ENCODE assay signal across 1 cellular context in genomic region chr16:89490386-89491237, GRCh38.
A peak's percentile ranks its signal among the peaks of the same experiment; 100 is the strongest.
TF ChIP-seq lines count a peak whose summit lies in the region.

Gene ANKRD11 (minus strand): TSS chr16:89490561. CDS start chr16:89317019, 173,542 bp downstream.

TF ChIP-seq in HepG2, 621 proteins besides CTCF, POLR2A, EP300 and RAD21 (continued from another document and continues in another):
- TF ChIP-seq, protein P1, sequence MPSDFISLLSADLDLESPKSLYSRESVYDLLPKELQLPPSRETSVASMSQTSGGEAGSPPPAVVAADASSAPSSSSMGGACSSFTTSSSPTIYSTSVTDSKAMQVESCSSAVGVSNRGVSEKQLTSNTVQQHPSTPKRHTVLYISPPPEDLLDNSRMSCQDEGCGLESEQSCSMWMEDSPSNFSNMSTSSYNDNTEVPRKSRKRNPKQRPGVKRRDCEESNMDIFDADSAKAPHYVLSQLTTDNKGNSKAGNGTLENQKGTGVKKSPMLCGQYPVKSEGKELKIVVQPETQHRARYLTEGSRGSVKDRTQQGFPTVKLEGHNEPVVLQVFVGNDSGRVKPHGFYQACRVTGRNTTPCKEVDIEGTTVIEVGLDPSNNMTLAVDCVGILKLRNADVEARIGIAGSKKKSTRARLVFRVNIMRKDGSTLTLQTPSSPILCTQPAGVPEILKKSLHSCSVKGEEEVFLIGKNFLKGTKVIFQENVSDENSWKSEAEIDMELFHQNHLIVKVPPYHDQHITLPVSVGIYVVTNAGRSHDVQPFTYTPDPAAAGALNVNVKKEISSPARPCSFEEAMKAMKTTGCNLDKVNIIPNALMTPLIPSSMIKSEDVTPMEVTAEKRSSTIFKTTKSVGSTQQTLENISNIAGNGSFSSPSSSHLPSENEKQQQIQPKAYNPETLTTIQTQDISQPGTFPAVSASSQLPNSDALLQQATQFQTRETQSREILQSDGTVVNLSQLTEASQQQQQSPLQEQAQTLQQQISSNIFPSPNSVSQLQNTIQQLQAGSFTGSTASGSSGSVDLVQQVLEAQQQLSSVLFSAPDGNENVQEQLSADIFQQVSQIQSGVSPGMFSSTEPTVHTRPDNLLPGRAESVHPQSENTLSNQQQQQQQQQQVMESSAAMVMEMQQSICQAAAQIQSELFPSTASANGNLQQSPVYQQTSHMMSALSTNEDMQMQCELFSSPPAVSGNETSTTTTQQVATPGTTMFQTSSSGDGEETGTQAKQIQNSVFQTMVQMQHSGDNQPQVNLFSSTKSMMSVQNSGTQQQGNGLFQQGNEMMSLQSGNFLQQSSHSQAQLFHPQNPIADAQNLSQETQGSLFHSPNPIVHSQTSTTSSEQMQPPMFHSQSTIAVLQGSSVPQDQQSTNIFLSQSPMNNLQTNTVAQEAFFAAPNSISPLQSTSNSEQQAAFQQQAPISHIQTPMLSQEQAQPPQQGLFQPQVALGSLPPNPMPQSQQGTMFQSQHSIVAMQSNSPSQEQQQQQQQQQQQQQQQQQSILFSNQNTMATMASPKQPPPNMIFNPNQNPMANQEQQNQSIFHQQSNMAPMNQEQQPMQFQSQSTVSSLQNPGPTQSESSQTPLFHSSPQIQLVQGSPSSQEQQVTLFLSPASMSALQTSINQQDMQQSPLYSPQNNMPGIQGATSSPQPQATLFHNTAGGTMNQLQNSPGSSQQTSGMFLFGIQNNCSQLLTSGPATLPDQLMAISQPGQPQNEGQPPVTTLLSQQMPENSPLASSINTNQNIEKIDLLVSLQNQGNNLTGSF (CRISPR knock-in tag; IDR thresholded peaks at IDR 0.05) = peak; percentile 65; the same call in 1 of the 2 replicates
- peak; percentile 75; the same call in 1 of the 2 replicates for TF ChIP-seq HOXD1 (CRISPR knock-in tag; IDR thresholded peaks at IDR 0.05)
- peak; percentile 92 for TF ChIP-seq HNRNPLL (IDR thresholded peaks at IDR 0.05; ENCODE audit: low read depth, low read length, poor library complexity, severe bottlenecking)
- TF ChIP-seq NCOA2 (CRISPR knock-in tag; IDR thresholded peaks at IDR 0.05) = peak; percentile 16; the same call in 1 of the 2 replicates
- TF ChIP-seq ZNF543 (CRISPR knock-in tag; IDR thresholded peaks at IDR 0.05) = peak; percentile 69; the same call in 1 of the 2 replicates
- TF ChIP-seq ZBTB38 (CRISPR knock-in tag; IDR thresholded peaks at IDR 0.05) = peak; percentile 47
- TF ChIP-seq PRPF4 (IDR thresholded peaks at IDR 0.05; ENCODE audit: low read depth, low read length, poor library complexity, severe bottlenecking) = no peak
- TF ChIP-seq FOXK1 (CRISPR knock-in tag; IDR thresholded peaks at IDR 0.05; ENCODE audit: borderline replicate concordance, low read depth) = peak; percentile 98
- TF ChIP-seq SIX1 (CRISPR knock-in tag; IDR thresholded peaks at IDR 0.05; ENCODE audit: borderline replicate concordance) = peak; percentile 66; the same call in 1 of the 2 replicates
- TF ChIP-seq CBX1 (IDR thresholded peaks at IDR 0.05; ENCODE audit: low read depth) = no peak
- TF ChIP-seq ARNTL (CRISPR knock-in tag; IDR thresholded peaks at IDR 0.05) = peak; percentile 35; the same call in 1 of the 2 replicates
- TF ChIP-seq CENPT (CRISPR knock-in tag; IDR thresholded peaks at IDR 0.05; ENCODE audit: low read depth) = no peak
- TF ChIP-seq ZNF44 (CRISPR knock-in tag; IDR thresholded peaks at IDR 0.05) = peak; percentile 98
- no peak for TF ChIP-seq TSC22D2 (CRISPR knock-in tag; IDR thresholded peaks at IDR 0.05; ENCODE audit: borderline replicate concordance)
- TF ChIP-seq ZNF501 (CRISPR knock-in tag; IDR thresholded peaks at IDR 0.05) = peak; percentile 96
- no peak for TF ChIP-seq NPAS2 (CRISPR knock-in tag; IDR thresholded peaks at IDR 0.05; ENCODE audit: borderline replicate concordance)
- peak; percentile 70; the same call in 1 of the 2 replicates for TF ChIP-seq ZNF350 (CRISPR knock-in tag; IDR thresholded peaks at IDR 0.05; ENCODE audit: borderline replicate concordance, low read depth)
- peak; percentile 98 for TF ChIP-seq NFYB (CRISPR knock-in tag; IDR thresholded peaks at IDR 0.05)
- no peak for TF ChIP-seq THAP8 (CRISPR knock-in tag; IDR thresholded peaks at IDR 0.05; ENCODE audit: borderline replicate concordance)
- TF ChIP-seq ZNF282 (IDR thresholded peaks at IDR 0.05; ENCODE audit: partially characterized antibody) = no peak
- TF ChIP-seq ZNF558 (CRISPR knock-in tag; IDR thresholded peaks at IDR 0.05; ENCODE audit: borderline replicate concordance) = no peak; the same call in 1 of the 2 replicates
- TF ChIP-seq IRF2 (CRISPR knock-in tag; IDR thresholded peaks at IDR 0.05) = peak; percentile 79
- TF ChIP-seq ZNF740 (CRISPR knock-in tag; IDR thresholded peaks at IDR 0.05) = no peak; the same call in 1 of the 2 replicates
- TF ChIP-seq CCAR2 (optimal IDR thresholded peaks at IDR 0.05; ENCODE audit: low read depth, low read length) = no peak
- no peak for TF ChIP-seq ZNF652 (CRISPR knock-in tag; IDR thresholded peaks at IDR 0.05; ENCODE audit: borderline replicate concordance, low read depth)
- TF ChIP-seq TBP (CRISPR knock-in tag; IDR thresholded peaks at IDR 0.05) = 0 out of 2 replicates have a peak, but pooled peaks have one; percentile 83
- peak in 1 of 2 experiments; percentile 88; a peak in 2 of 4 replicates for TF ChIP-seq KLF16 (CRISPR knock-in tag; IDR thresholded peaks at IDR 0.05)
- TF ChIP-seq SNAPC2 (CRISPR knock-in tag; IDR thresholded peaks at IDR 0.05) = 0 out of 2 replicates have a peak, but pooled peaks have one; percentile 22
- no peak for TF ChIP-seq KAT2B (IDR thresholded peaks at IDR 0.05; ENCODE audit: borderline replicate concordance, low read depth, low read length)
- no peak; the same call in none of the 2 replicates for TF ChIP-seq FOXA3 (CRISPR knock-in tag; IDR thresholded peaks at IDR 0.05)
- TF ChIP-seq, protein P2, sequence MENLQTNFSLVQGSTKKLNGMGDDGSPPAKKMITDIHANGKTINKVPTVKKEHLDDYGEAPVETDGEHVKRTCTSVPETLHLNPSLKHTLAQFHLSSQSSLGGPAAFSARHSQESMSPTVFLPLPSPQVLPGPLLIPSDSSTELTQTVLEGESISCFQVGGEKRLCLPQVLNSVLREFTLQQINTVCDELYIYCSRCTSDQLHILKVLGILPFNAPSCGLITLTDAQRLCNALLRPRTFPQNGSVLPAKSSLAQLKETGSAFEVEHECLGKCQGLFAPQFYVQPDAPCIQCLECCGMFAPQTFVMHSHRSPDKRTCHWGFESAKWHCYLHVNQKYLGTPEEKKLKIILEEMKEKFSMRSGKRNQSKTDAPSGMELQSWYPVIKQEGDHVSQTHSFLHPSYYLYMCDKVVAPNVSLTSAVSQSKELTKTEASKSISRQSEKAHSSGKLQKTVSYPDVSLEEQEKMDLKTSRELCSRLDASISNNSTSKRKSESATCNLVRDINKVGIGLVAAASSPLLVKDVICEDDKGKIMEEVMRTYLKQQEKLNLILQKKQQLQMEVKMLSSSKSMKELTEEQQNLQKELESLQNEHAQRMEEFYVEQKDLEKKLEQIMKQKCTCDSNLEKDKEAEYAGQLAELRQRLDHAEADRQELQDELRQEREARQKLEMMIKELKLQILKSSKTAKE (CRISPR knock-in tag; IDR thresholded peaks at IDR 0.05; ENCODE audit: borderline replicate concordance) = no peak
- no peak for TF ChIP-seq ZNF335 (CRISPR knock-in tag; IDR thresholded peaks at IDR 0.05)
- TF ChIP-seq, protein P3, sequence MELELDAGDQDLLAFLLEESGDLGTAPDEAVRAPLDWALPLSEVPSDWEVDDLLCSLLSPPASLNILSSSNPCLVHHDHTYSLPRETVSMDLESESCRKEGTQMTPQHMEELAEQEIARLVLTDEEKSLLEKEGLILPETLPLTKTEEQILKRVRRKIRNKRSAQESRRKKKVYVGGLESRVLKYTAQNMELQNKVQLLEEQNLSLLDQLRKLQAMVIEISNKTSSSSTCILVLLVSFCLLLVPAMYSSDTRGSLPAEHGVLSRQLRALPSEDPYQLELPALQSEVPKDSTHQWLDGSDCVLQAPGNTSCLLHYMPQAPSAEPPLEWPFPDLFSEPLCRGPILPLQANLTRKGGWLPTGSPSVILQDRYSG (CRISPR knock-in tag; IDR thresholded peaks at IDR 0.05) = no peak
- TF ChIP-seq THRA (CRISPR knock-in tag; IDR thresholded peaks at IDR 0.05; ENCODE audit: borderline replicate concordance) = peak; percentile 40
- TF ChIP-seq, protein P4, sequence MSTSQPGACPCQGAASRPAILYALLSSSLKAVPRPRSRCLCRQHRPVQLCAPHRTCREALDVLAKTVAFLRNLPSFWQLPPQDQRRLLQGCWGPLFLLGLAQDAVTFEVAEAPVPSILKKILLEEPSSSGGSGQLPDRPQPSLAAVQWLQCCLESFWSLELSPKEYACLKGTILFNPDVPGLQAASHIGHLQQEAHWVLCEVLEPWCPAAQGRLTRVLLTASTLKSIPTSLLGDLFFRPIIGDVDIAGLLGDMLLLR (CRISPR knock-in tag; IDR thresholded peaks at IDR 0.05) = no peak; the same call in none of the 2 replicates
- TF ChIP-seq AKNA (CRISPR knock-in tag; IDR thresholded peaks at IDR 0.05; ENCODE audit: borderline replicate concordance) = no peak
- no peak for TF ChIP-seq ZNF207 (IDR thresholded peaks at IDR 0.05; ENCODE audit: borderline replicate concordance)
- TF ChIP-seq SETDB1 (CRISPR knock-in tag; IDR thresholded peaks at IDR 0.05; ENCODE audit: borderline replicate concordance) = no peak
- TF ChIP-seq, protein P5, sequence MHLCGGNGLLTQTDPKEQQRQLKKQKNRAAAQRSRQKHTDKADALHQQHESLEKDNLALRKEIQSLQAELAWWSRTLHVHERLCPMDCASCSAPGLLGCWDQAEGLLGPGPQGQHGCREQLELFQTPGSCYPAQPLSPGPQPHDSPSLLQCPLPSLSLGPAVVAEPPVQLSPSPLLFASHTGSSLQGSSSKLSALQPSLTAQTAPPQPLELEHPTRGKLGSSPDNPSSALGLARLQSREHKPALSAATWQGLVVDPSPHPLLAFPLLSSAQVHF (CRISPR knock-in tag; IDR thresholded peaks at IDR 0.05) = no peak
- no peak for TF ChIP-seq PHB2 (IDR thresholded peaks at IDR 0.05; ENCODE audit: partially characterized antibody)
- TF ChIP-seq TAF15 (IDR thresholded peaks at IDR 0.05; ENCODE audit: low read depth, low read length, poor library complexity, severe bottlenecking) = no peak
- TF ChIP-seq BCL6 (CRISPR knock-in tag; IDR thresholded peaks at IDR 0.05) = peak; percentile 45
- no peak for TF ChIP-seq DPF2 (CRISPR knock-in tag; IDR thresholded peaks at IDR 0.05; ENCODE audit: borderline replicate concordance, low read depth)
- TF ChIP-seq, protein P6, sequence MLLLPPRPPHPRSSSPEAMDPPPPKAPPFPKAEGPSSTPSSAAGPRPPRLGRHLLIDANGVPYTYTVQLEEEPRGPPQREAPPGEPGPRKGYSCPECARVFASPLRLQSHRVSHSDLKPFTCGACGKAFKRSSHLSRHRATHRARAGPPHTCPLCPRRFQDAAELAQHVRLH (CRISPR knock-in tag; IDR thresholded peaks at IDR 0.05; ENCODE audit: borderline replicate concordance, low read depth) = peak; percentile 61; the same call in 1 of the 2 replicates
- TF ChIP-seq ZIK1 (CRISPR knock-in tag; IDR thresholded peaks at IDR 0.05; ENCODE audit: borderline replicate concordance, low read depth) = peak; percentile 71; the same call in 1 of the 2 replicates
- peak; percentile 12; the same call in 1 of the 2 replicates for TF ChIP-seq ZNF709 (CRISPR knock-in tag; IDR thresholded peaks at IDR 0.05)
- TF ChIP-seq ZNF678 (CRISPR knock-in tag; IDR thresholded peaks at IDR 0.05) = no peak; the same call in 1 of the 2 replicates
- peak; percentile 83 for TF ChIP-seq PHF8 (CRISPR knock-in tag; IDR thresholded peaks at IDR 0.05)
- peak; percentile 76 for TF ChIP-seq REPIN1 (CRISPR knock-in tag; IDR thresholded peaks at IDR 0.05; ENCODE audit: borderline replicate concordance, low read depth)
- TF ChIP-seq ZNF251 (CRISPR knock-in tag; IDR thresholded peaks at IDR 0.05) = no peak
